Comparison of ENCODE assay signal across 29 cellular contexts in genomic region chr16:8523932-8524331, GRCh38.
"Had no signal": no experiment of that assay in that cellular context is flagged by ENCODE, and none has a peak within 500 bp of the region (broad histone marks: within the 10 kb centered on the region; RNA-seq: fewer than 3 reads in every experiment).

No MANE protein-coding gene starts in this region.

- FAIRE-seq: colon, endometrium, endothelial cell of umbilical vein, frontal cortex had no signal

- H3K36me3 ChIP-seq: colonic mucosa, esophagus muscularis mucosa, esophagus squamous epithelium, gastrocnemius medialis, gastroesophageal sphincter, heart left ventricle, heart right ventricle had no signal

- H3K27me3 ChIP-seq: colonic mucosa, foreskin keratinocyte, gastrocnemius medialis had no signal

- H3K27ac Mint-ChIP-seq: dendritic cell treated with granulocyte-macrophage colony-stimulating factor and Interleukin-4, amounts not matched to agents 40 ng/mL and 50 ng/mL, for 4 days; effector memory CD8-positive, alpha-beta T cell; endodermal cell had no signal

- H3K9me3 Mint-ChIP-seq: dendritic cell treated with granulocyte-macrophage colony-stimulating factor and Interleukin-4, amounts not matched to agents 40 ng/mL and 50 ng/mL, for 4 days; endodermal cell had no signal

- H3K4me3 Mint-ChIP-seq: dendritic cell treated with granulocyte-macrophage colony-stimulating factor and Interleukin-4, amounts not matched to agents 40 ng/mL and 50 ng/mL, for 4 days; effector memory CD8-positive, alpha-beta T cell; endodermal cell had no signal

- H3K4me3 ChIP-seq: colonic mucosa, coronary artery, dorsolateral prefrontal cortex, esophagus muscularis mucosa, esophagus squamous epithelium, gastrocnemius medialis, gastroesophageal sphincter, heart left ventricle, heart right ventricle had no signal

- H3K27ac ChIP-seq: colonic mucosa, coronary artery, dorsolateral prefrontal cortex, epithelial cell of prostate, esophagus muscularis mucosa, esophagus squamous epithelium, foreskin keratinocyte, gastrocnemius medialis, gastroesophageal sphincter, heart left ventricle, heart right ventricle had no signal

- H3K4me1 ChIP-seq: colonic mucosa, esophagus muscularis mucosa, esophagus squamous epithelium, foreskin keratinocyte, gastrocnemius medialis, gastroesophageal sphincter, heart left ventricle, heart right ventricle had no signal

- ATAC-seq: effector memory CD8-positive, alpha-beta T cell; esophagus mucosa; foreskin keratinocyte; gastrocnemius medialis; gastroesophageal sphincter; heart left ventricle; heart right ventricle had no signal

- H3K9me3 ChIP-seq: colonic mucosa, esophagus muscularis mucosa, esophagus squamous epithelium, gastrocnemius medialis, gastroesophageal sphincter, heart left ventricle, heart right ventricle had no signal

- DNase-seq: colonic mucosa; cortex of kidney; dermis blood vessel endothelial cell; dorsolateral prefrontal cortex; effector CD4-positive, alpha-beta T cell; effector CD8-positive, alpha-beta T cell; effector memory CD4-positive, alpha-beta T cell; effector memory CD8-positive, alpha-beta T cell; endodermal cell; erythroblast; esophagus squamous epithelium; foreskin fibroblast; foreskin keratinocyte; foreskin melanocyte; gastrocnemius medialis; glutamatergic neuron; head of caudate nucleus; heart left ventricle; heart right ventricle had no signal
